In the genomic region with DNA sequence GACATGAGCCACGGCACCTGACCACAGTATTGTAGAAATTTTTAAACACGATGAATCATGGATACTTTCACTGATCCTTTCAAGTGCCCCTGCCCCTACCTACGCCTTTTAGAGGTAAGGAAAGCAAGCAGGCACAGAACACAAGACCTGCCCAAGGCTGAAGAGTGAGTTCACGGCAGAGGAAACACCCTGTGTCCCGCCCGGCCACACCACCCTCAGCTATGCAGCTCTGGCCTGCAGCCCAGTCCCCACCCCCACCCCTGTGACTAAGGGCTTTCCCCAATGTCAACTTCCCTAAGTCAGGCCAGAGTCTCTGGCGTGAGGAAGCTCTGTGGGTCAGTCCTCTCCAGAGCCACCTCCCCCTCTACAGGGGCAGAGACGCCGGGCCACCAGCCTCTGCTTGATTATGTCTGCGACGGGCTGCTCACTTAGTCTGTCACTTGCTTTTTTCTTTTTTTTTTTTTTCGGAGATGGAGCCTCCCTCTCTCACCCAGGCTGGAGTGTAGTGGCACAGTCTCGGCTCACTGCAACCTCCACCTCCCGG, we compare ENCODE assay signal across 1 cellular context.
A peak's percentile ranks its signal among the peaks of the same experiment; 100 is the strongest.
TF ChIP-seq lines count a peak whose summit lies in the region.

No MANE protein-coding gene starts in this region.

TF ChIP-seq in K562, 482 proteins besides CTCF, POLR2A, EP300 and RAD21 (continued from another document):
- TF ChIP-seq ZNF75A (CRISPR knock-in tag; IDR thresholded peaks at IDR 0.05) (no peak), CBX1 (IDR thresholded peaks at IDR 0.05; ENCODE audit: low read depth) (0 out of 2 replicates have a peak, but pooled peaks have one; percentile 20), ATF1 (CRISPR knock-in tag; IDR thresholded peaks at IDR 0.05) (no peak), ATF1 (tag; IDR thresholded peaks at IDR 0.05) (peak; percentile 55), ELF2 (CRISPR knock-in tag; IDR thresholded peaks at IDR 0.05) (no peak), NCOR1 (IDR thresholded peaks at IDR 0.05) (peak; percentile 78), DMBX1 (CRISPR knock-in tag; IDR thresholded peaks at IDR 0.05; ENCODE audit: borderline replicate concordance) (peak; percentile 58; the same call in 1 of the 2 replicates), CEBPG (CRISPR knock-in tag; IDR thresholded peaks at IDR 0.05) (no peak), CEBPG (tag; conservative IDR thresholded peaks at IDR 0.05 in 1 of 2, IDR thresholded peaks at IDR 0.05 in 1 of 2) (no peak), SUPT5H (IDR thresholded peaks at IDR 0.05) (0 out of 2 replicates have a peak, but pooled peaks have one; percentile 42), MYNN (IDR thresholded peaks at IDR 0.05) (peak; percentile 89), MYNN (CRISPR knock-in tag; IDR thresholded peaks at IDR 0.05) (no peak), XRCC4 (IDR thresholded peaks at IDR 0.05; ENCODE audit: extremely low read depth, insufficient read depth, insufficient read length) (no peak), FOXK2 (conservative IDR thresholded peaks at IDR 0.05 in 1 of 2, IDR thresholded peaks at IDR 0.05 in 1 of 2; ENCODE audit: low read depth in 2 of 2) (peak; percentile 85 to 91), TBL1XR1 (IDR thresholded peaks at IDR 0.05; ENCODE audit: low read length in 2 of 2) (peak in 1 of 2 experiments; percentile 87; a peak in 2 of 4 replicates), SPI1 (IDR thresholded peaks at IDR 0.05; ENCODE audit: borderline replicate concordance, low read depth, low read length) (peak; percentile 40; the same call in 1 of the 2 replicates), ESRRB (CRISPR knock-in tag; IDR thresholded peaks at IDR 0.05; ENCODE audit: borderline replicate concordance) (no peak), SRF (CRISPR knock-in tag; IDR thresholded peaks at IDR 0.05) (0 out of 4 replicates have a peak, but pooled peaks of 1 of the 2 experiments have one; percentile 32), NR2C2 (CRISPR knock-in tag; IDR thresholded peaks at IDR 0.05) (no peak), NR2C2 (tag; IDR thresholded peaks at IDR 0.05) (peak; percentile 65), ZNF764 (CRISPR knock-in tag; IDR thresholded peaks at IDR 0.05; ENCODE audit: low read depth) (no peak), CREM (IDR thresholded peaks at IDR 0.05; ENCODE audit: low read depth) (peak; percentile 74), SIN3A (IDR thresholded peaks at IDR 0.05; ENCODE audit: borderline replicate concordance in 2 of 2, control insufficient read depth in 1 of 2, low read depth in 2 of 2, low read length in 2 of 2) (peak in 1 of 2 experiments; percentile 61; a peak in 1 of 4 replicates), ZEB2 (IDR thresholded peaks at IDR 0.05) (peak; percentile 37; the same call in 1 of the 2 replicates), ZNF79 (CRISPR knock-in tag; IDR thresholded peaks at IDR 0.05; ENCODE audit: low read depth) (no peak), SP2 (IDR thresholded peaks at IDR 0.05; ENCODE audit: extremely low read depth, low read depth, low read length, poor library complexity, severe bottlenecking) (no peak), TCF7 (IDR thresholded peaks at IDR 0.05; ENCODE audit: borderline replicate concordance) (0 out of 2 replicates have a peak, but pooled peaks have one; percentile 30), ZFX (CRISPR knock-in tag; IDR thresholded peaks at IDR 0.05) (peak; percentile 65), RBM22 (IDR thresholded peaks at IDR 0.05; ENCODE audit: low read depth, low read length, poor library complexity, severe bottlenecking) (no peak), PHTF2 (CRISPR knock-in tag; IDR thresholded peaks at IDR 0.05) (no peak), PHF20 (IDR thresholded peaks at IDR 0.05; ENCODE audit: partially characterized antibody) (peak; percentile 16), BCOR (IDR thresholded peaks at IDR 0.05) (peak; percentile 88), TAF1 (IDR thresholded peaks at IDR 0.05; ENCODE audit: control insufficient read depth, extremely low read depth, insufficient read depth, low read length, severe bottlenecking) (peak; percentile 75), HSF4 (CRISPR knock-in tag; IDR thresholded peaks at IDR 0.05; ENCODE audit: borderline replicate concordance) (no peak), ZNF384 (IDR thresholded peaks at IDR 0.05; ENCODE audit: low read depth, low read length) (0 out of 2 replicates have a peak, but pooled peaks have one; percentile 39), ZNF431 (CRISPR knock-in tag; IDR thresholded peaks at IDR 0.05) (no peak), NFIC (IDR thresholded peaks at IDR 0.05) (peak; percentile 99), NR4A1 (CRISPR knock-in tag; IDR thresholded peaks at IDR 0.05) (no peak), NR4A1 (tag; IDR thresholded peaks at IDR 0.05) (0 out of 2 replicates have a peak, but pooled peaks have one; percentile 64), STAT5B (CRISPR knock-in tag; IDR thresholded peaks at IDR 0.05) (no peak), TAF7 (tag; IDR thresholded peaks at IDR 0.05) (no peak), CBX3 (IDR thresholded peaks at IDR 0.05; ENCODE audit: borderline replicate concordance in 1 of 2, low read length in 2 of 2) (peak in 1 of 2 experiments; percentile 50; a peak in 2 of 3 replicates), MTA3 (IDR thresholded peaks at IDR 0.05; ENCODE audit: borderline replicate concordance) (peak; percentile 86), RFX5 (IDR thresholded peaks at IDR 0.05; ENCODE audit: low read depth, low read length) (no peak), GATAD2A (IDR thresholded peaks at IDR 0.05) (peak; percentile 92; the same call in 1 of the 2 replicates), YY1 (IDR thresholded peaks at IDR 0.05; ENCODE audit: borderline replicate concordance in 1 of 3, control insufficient read depth in 1 of 3, extremely low read depth in 1 of 3, insufficient read depth in 3 of 3, insufficient read length in 1 of 3, insufficient replicate concordance in 2 of 3, low read depth in 1 of 3, low read length in 2 of 3) (peak in 2 of 3 experiments; percentile 20 to 48), ZNF766 (CRISPR knock-in tag; conservative IDR thresholded peaks at IDR 0.05) (peak; percentile 65; the same call in 1 of the 2 replicates)
- TF ChIP-seq, protein P1, sequence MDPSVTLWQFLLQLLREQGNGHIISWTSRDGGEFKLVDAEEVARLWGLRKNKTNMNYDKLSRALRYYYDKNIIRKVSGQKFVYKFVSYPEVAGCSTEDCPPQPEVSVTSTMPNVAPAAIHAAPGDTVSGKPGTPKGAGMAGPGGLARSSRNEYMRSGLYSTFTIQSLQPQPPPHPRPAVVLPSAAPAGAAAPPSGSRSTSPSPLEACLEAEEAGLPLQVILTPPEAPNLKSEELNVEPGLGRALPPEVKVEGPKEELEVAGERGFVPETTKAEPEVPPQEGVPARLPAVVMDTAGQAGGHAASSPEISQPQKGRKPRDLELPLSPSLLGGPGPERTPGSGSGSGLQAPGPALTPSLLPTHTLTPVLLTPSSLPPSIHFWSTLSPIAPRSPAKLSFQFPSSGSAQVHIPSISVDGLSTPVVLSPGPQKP (CRISPR knock-in tag; IDR thresholded peaks at IDR 0.05): no peak
- TF ChIP-seq, protein P2, sequence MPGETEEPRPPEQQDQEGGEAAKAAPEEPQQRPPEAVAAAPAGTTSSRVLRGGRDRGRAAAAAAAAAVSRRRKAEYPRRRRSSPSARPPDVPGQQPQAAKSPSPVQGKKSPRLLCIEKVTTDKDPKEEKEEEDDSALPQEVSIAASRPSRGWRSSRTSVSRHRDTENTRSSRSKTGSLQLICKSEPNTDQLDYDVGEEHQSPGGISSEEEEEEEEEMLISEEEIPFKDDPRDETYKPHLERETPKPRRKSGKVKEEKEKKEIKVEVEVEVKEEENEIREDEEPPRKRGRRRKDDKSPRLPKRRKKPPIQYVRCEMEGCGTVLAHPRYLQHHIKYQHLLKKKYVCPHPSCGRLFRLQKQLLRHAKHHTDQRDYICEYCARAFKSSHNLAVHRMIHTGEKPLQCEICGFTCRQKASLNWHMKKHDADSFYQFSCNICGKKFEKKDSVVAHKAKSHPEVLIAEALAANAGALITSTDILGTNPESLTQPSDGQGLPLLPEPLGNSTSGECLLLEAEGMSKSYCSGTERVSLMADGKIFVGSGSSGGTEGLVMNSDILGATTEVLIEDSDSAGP (CRISPR knock-in tag; IDR thresholded peaks at IDR 0.05): no peak
- TF ChIP-seq, protein P3, sequence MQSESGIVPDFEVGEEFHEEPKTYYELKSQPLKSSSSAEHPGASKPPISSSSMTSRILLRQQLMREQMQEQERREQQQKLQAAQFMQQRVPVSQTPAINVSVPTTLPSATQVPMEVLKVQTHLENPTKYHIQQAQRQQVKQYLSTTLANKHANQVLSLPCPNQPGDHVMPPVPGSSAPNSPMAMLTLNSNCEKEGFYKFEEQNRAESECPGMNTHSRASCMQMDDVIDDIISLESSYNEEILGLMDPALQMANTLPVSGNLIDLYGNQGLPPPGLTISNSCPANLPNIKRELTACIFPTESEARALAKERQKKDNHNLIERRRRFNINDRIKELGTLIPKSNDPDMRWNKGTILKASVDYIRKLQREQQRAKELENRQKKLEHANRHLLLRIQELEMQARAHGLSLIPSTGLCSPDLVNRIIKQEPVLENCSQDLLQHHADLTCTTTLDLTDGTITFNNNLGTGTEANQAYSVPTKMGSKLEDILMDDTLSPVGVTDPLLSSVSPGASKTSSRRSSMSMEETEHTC (IDR thresholded peaks at IDR 0.05): peak; percentile 51; the same call in 1 of the 2 replicates
- TF ChIP-seq, protein P4, sequence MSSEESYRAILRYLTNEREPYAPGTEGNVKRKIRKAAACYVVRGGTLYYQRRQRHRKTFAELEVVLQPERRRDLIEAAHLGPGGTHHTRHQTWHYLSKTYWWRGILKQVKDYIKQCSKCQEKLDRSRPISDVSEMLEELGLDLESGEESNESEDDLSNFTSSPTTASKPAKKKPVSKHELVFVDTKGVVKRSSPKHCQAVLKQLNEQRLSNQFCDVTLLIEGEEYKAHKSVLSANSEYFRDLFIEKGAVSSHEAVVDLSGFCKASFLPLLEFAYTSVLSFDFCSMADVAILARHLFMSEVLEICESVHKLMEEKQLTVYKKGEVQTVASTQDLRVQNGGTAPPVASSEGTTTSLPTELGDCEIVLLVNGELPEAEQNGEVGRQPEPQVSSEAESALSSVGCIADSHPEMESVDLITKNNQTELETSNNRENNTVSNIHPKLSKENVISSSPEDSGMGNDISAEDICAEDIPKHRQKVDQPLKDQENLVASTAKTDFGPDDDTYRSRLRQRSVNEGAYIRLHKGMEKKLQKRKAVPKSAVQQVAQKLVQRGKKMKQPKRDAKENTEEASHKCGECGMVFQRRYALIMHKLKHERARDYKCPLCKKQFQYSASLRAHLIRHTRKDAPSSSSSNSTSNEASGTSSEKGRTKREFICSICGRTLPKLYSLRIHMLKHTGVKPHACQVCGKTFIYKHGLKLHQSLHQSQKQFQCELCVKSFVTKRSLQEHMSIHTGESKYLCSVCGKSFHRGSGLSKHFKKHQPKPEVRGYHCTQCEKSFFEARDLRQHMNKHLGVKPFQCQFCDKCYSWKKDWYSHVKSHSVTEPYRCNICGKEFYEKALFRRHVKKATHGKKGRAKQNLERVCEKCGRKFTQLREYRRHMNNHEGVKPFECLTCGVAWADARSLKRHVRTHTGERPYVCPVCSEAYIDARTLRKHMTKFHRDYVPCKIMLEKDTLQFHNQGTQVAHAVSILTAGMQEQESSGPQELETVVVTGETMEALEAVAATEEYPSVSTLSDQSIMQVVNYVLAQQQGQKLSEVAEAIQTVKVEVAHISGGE (CRISPR knock-in tag; IDR thresholded peaks at IDR 0.05): peak in 1 of 3 experiments; percentile 54; a peak in 1 of 6 replicates
- TF ChIP-seq, protein P5, sequence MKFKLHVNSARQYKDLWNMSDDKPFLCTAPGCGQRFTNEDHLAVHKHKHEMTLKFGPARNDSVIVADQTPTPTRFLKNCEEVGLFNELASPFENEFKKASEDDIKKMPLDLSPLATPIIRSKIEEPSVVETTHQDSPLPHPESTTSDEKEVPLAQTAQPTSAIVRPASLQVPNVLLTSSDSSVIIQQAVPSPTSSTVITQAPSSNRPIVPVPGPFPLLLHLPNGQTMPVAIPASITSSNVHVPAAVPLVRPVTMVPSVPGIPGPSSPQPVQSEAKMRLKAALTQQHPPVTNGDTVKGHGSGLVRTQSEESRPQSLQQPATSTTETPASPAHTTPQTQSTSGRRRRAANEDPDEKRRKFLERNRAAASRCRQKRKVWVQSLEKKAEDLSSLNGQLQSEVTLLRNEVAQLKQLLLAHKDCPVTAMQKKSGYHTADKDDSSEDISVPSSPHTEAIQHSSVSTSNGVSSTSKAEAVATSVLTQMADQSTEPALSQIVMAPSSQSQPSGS (CRISPR knock-in tag; IDR thresholded peaks at IDR 0.05): no peak
- TF ChIP-seq, protein P6, sequence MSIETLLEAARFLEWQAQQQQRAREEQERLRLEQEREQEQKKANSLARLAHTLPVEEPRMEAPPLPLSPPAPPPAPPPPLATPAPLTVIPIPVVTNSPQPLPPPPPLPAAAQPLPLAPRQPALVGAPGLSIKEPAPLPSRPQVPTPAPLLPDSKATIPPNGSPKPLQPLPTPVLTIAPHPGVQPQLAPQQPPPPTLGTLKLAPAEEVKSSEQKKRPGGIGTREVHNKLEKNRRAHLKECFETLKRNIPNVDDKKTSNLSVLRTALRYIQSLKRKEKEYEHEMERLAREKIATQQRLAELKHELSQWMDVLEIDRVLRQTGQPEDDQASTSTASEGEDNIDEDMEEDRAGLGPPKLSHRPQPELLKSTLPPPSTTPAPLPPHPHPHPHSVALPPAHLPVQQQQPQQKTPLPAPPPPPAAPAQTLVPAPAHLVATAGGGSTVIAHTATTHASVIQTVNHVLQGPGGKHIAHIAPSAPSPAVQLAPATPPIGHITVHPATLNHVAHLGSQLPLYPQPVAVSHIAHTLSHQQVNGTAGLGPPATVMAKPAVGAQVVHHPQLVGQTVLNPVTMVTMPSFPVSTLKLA (conservative IDR thresholded peaks at IDR 0.05): peak in 1 of 2 experiments; percentile 68; a peak in 3 of 4 replicates
- TF ChIP-seq, protein P7, sequence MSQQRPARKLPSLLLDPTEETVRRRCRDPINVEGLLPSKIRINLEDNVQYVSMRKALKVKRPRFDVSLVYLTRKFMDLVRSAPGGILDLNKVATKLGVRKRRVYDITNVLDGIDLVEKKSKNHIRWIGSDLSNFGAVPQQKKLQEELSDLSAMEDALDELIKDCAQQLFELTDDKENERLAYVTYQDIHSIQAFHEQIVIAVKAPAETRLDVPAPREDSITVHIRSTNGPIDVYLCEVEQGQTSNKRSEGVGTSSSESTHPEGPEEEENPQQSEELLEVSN (IDR thresholded peaks at IDR 0.05; ENCODE audit: borderline replicate concordance in 1 of 2, extremely low read depth in 1 of 2, insufficient read depth in 1 of 2, insufficient read length in 1 of 2, low read depth in 1 of 2, low read length in 1 of 2, poor library complexity in 1 of 2, severe bottlenecking in 1 of 2): peak; percentile 31 to 60
